1 cellular context compared by ENCODE assay signal in genomic region chr12:51845451-51845850, GRCh38.
TF ChIP-seq lines count a peak whose summit lies in the region.

No MANE protein-coding gene starts in this region.

TF ChIP-seq in HepG2, 621 proteins besides CTCF, POLR2A, EP300 and RAD21 (continues in another document):
- no peak for TF ChIP-seq MLXIP (CRISPR knock-in tag; IDR thresholded peaks at IDR 0.05; ENCODE audit: borderline replicate concordance)
- TF ChIP-seq ARID5B (CRISPR knock-in tag; IDR thresholded peaks at IDR 0.05) = no peak
- no peak for TF ChIP-seq MEF2D (CRISPR knock-in tag; IDR thresholded peaks at IDR 0.05)
- TF ChIP-seq ZFAT (CRISPR knock-in tag; conservative IDR thresholded peaks at IDR 0.05) = no peak
- TF ChIP-seq HBP1 (CRISPR knock-in tag; IDR thresholded peaks at IDR 0.05; ENCODE audit: low read depth) = no peak
- TF ChIP-seq ZNF33B (CRISPR knock-in tag; IDR thresholded peaks at IDR 0.05) = no peak
- TF ChIP-seq ZNF574 (CRISPR knock-in tag; IDR thresholded peaks at IDR 0.05) = no peak
- TF ChIP-seq ZHX2 (IDR thresholded peaks at IDR 0.05; ENCODE audit: low read depth) = no peak
- no peak for TF ChIP-seq ZHX2 (CRISPR knock-in tag; IDR thresholded peaks at IDR 0.05; ENCODE audit: borderline replicate concordance)
- no peak for TF ChIP-seq KIAA2018 (CRISPR knock-in tag; IDR thresholded peaks at IDR 0.05; ENCODE audit: borderline replicate concordance)
- TF ChIP-seq PAXIP1 (CRISPR knock-in tag; conservative IDR thresholded peaks at IDR 0.05) = no peak
